In the genomic region with DNA sequence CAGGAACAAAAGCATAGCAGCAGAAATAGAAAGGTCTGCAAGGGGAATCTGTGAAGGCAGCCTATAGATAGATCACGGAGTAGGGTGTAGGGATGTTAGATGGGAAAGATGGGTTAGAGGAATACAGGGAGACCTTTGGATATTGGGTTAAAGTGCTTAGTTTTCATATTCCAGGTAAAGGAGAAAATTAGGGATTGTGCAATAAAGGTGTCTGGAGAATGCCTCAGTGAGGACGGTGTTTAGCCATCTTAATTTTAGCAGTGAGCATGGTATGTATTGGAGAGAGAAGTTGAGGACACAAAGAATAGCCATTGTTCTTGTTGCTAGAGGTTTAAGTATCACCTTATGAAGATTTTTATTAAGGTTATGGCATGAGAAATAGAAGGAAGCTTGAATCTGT, we compare ENCODE assay signal across 23 cellular contexts.
"Had no signal": no experiment of that assay in that cellular context is flagged by ENCODE, and none has a peak within 500 bp of the region (broad histone marks: within the 10 kb centered on the region; RNA-seq: fewer than 3 reads in every experiment).

No MANE protein-coding gene starts in this region.

- H3K9me3 Mint-ChIP-seq: immature natural killer cell, mesothelial cell of epicardium had no signal

- H3K4me1 Mint-ChIP-seq: immature natural killer cell, naive B cell had no signal

- DNase-seq: dermis blood vessel endothelial cell; dorsolateral prefrontal cortex; effector CD4-positive, alpha-beta T cell; effector memory CD4-positive, alpha-beta T cell; foreskin keratinocyte; heart left ventricle; hypothalamus; immature natural killer cell; islet precursor cell; kidney; kidney glomerular epithelial cell; left colon; left ventricle myocardium inferior; lower lobe of right lung; mesenchymal stem cell; mucosa of descending colon; naive B cell had no signal

- H3K27me3 ChIP-seq: dorsolateral prefrontal cortex, esophagus muscularis mucosa, foreskin keratinocyte, gastroesophageal sphincter, heart left ventricle, hepatocyte had no signal

- H3K4me2 ChIP-seq: hepatocyte had no signal

- H3K4me1 ChIP-seq: esophagus muscularis mucosa, foreskin keratinocyte, gastroesophageal sphincter, lower lobe of right lung had no signal

- H3K27ac ChIP-seq: coronary artery, dorsolateral prefrontal cortex, esophagus muscularis mucosa, foreskin keratinocyte, gastroesophageal sphincter, heart left ventricle, hepatocyte, left ventricle myocardium inferior, lower lobe of right lung had no signal

- H3K4me3 ChIP-seq: coronary artery, dorsolateral prefrontal cortex, esophagus muscularis mucosa, gastroesophageal sphincter, heart left ventricle, hepatocyte, left ventricle myocardium inferior, lower lobe of right lung, mucosa of descending colon had no signal

- H3K9me3 ChIP-seq: esophagus muscularis mucosa, gastroesophageal sphincter, heart left ventricle, left ventricle myocardium inferior, lower lobe of right lung, mucosa of descending colon had no signal

- H3K4me3 Mint-ChIP-seq: immature natural killer cell, mesothelial cell of epicardium, naive B cell had no signal

- H3K36me3 Mint-ChIP-seq: immature natural killer cell, mesothelial cell of epicardium, naive B cell had no signal

- H3K27ac Mint-ChIP-seq: immature natural killer cell, mesothelial cell of epicardium, naive B cell had no signal

- ATAC-seq: foreskin keratinocyte, gastroesophageal sphincter, heart left ventricle, left colon, left lobe of liver, lower lobe of right lung, mucosa of descending colon had no signal

- H2AFZ ChIP-seq: hepatocyte had no signal

- H3K36me3 ChIP-seq: esophagus muscularis mucosa, gastroesophageal sphincter, left ventricle myocardium inferior, lower lobe of right lung had no signal
